8 cellular contexts compared by ENCODE assay signal in the genomic region with DNA sequence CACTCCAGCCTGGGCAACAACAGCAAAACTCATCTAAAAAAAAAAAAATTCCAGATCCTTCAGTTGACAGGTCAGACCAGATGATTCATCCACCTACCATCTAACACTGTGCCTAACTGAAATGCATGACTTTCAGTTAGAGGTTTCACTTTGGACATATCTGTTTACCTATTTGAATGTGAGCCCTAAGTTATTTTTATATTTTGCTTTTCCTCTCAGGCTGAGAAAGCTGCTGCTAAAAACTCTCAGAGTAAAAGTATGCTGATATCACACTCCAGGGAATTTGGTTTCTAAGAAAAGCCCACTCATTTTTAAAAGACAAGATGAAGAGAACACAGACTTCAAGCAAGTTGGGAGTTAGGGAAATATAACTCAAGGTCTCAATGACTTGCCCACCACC.
A peak's percentile ranks its signal among the peaks of the same experiment; 100 is the strongest.
DNase-seq lines count a peak whose midpoint lies in the region; ATAC-seq and TF ChIP-seq lines count a peak whose summit lies in the region.

No MANE protein-coding gene starts in this region.

- no peak overlapping the region for H3K4me3 Mint-ChIP-seq in activated CD4-positive, alpha-beta T cell treated with anti-CD3 and anti-CD28 coated beads, Interleukin-2, amount 10 ng/mL, durations not matched to agents 7 days and 5 days
- H3K4me3 Mint-ChIP-seq in activated naive CD8-positive, alpha-beta T cell treated with anti-CD3 and anti-CD28 coated beads, Interleukin-2, amount 50 U/mL, for 24 hours: no peak overlapping the region
- no peak overlapping the region for H3K4me3 Mint-ChIP-seq in nephron

- CTCF ChIA-PET in activated CD4-positive, alpha-beta T cell treated with anti-CD3 and anti-CD28 coated beads, Interleukin-2, amount 10 ng/mL, durations not matched to agents 7 days and 5 days (lab: Charles Lee): interaction anchor here (2.1 kb wide), 1 partner anchor 9 kb away, joined by 5 read pairs; no protein-coding TSS in a partner anchor

- peaks cover 14% of the 10 kb centered on the region for H3K9me3 Mint-ChIP-seq in activated CD4-positive, alpha-beta T cell treated with anti-CD3 and anti-CD28 coated beads, Interleukin-2, amount 10 ng/mL, durations not matched to agents 7 days and 5 days
- H3K9me3 Mint-ChIP-seq in activated naive CD8-positive, alpha-beta T cell treated with anti-CD3 and anti-CD28 coated beads, Interleukin-2, amount 50 U/mL, for 24 hours: peaks cover 10% of the 10 kb centered on the region
- no peaks in the 10 kb centered on the region for H3K9me3 Mint-ChIP-seq in nephron

- no peaks in the 10 kb centered on the region for H3K27me3 Mint-ChIP-seq in activated CD4-positive, alpha-beta T cell treated with anti-CD3 and anti-CD28 coated beads, Interleukin-2, amount 10 ng/mL, durations not matched to agents 7 days and 5 days
- no peaks in the 10 kb centered on the region for H3K27me3 Mint-ChIP-seq in activated naive CD8-positive, alpha-beta T cell treated with anti-CD3 and anti-CD28 coated beads, Interleukin-2, amount 50 U/mL, for 24 hours
- H3K27me3 Mint-ChIP-seq in nephron (ENCODE audit: low read depth): peaks cover 3% of the 10 kb centered on the region

- no peak for TF ChIP-seq CTCF in nephron (IDR thresholded peaks at IDR 0.05; ENCODE audit: unreplicated experiment in 3 of 3)

- peak; percentile 93 for ATAC-seq in HG02973 (IDR thresholded peaks at IDR 0.05; ENCODE audit: unreplicated experiment)
- peak; percentile 87 for ATAC-seq in activated naive CD8-positive, alpha-beta T cell treated with anti-CD3 and anti-CD28 coated beads, Interleukin-2, amount 50 U/mL, for 24 hours

- no peak for DNase-seq in activated CD4-positive, alpha-beta T cell treated with anti-CD3 and anti-CD28 coated beads, Interleukin-2, amount 10 ng/mL, durations not matched to agents 7 days and 5 days
- DNase-seq in activated CD4-positive, alpha-beta T cell treated with anti-CD3 and anti-CD28 coated beads, Interleukin-2, amount 50 U/mL, for 1 hour: no peak
- no peak for DNase-seq in activated naive CD8-positive, alpha-beta T cell treated with anti-CD3 and anti-CD28 coated beads, Interleukin-2, amount 50 U/mL, for 24 hours
- DNase-seq in stimulated activated CD4-positive, alpha-beta T cell treated with anti-CD3 and anti-CD28 coated beads, Interleukin-2, amount 100 ng/mL, for 48 hours: no peak
- DNase-seq in NCI-H1417 treated with DMSO at 0.1 percent for 48 hours (lab: John Stamatoyannopoulos, UW): no peak
- DNase-seq in ureter (ENCODE audit: low spot score): no peak

- peak overlapping the region; percentile 14 for H3K27ac Mint-ChIP-seq in activated CD4-positive, alpha-beta T cell treated with anti-CD3 and anti-CD28 coated beads, Interleukin-2, amount 10 ng/mL, durations not matched to agents 7 days and 5 days
- H3K27ac Mint-ChIP-seq in activated naive CD8-positive, alpha-beta T cell treated with anti-CD3 and anti-CD28 coated beads, Interleukin-2, amount 50 U/mL, for 24 hours: peak overlapping the region; percentile 74
- H3K27ac Mint-ChIP-seq in nephron: peak overlapping the region in 2 of 3 experiments; percentile 35 to 55

- peaks cover 12% of the 10 kb centered on the region for H3K36me3 Mint-ChIP-seq in activated CD4-positive, alpha-beta T cell treated with anti-CD3 and anti-CD28 coated beads, Interleukin-2, amount 10 ng/mL, durations not matched to agents 7 days and 5 days (ENCODE audit: low read depth)
- H3K36me3 Mint-ChIP-seq in activated naive CD8-positive, alpha-beta T cell treated with anti-CD3 and anti-CD28 coated beads, Interleukin-2, amount 50 U/mL, for 24 hours (ENCODE audit: low read depth): peaks cover 19% of the 10 kb centered on the region
- no peaks in the 10 kb centered on the region for H3K36me3 Mint-ChIP-seq in nephron (ENCODE audit: low read depth)

- H3K4me1 Mint-ChIP-seq in activated CD4-positive, alpha-beta T cell treated with anti-CD3 and anti-CD28 coated beads, Interleukin-2, amount 10 ng/mL, durations not matched to agents 7 days and 5 days: peaks cover 24% of the 10 kb centered on the region
- peaks cover 45% of the 10 kb centered on the region for H3K4me1 Mint-ChIP-seq in activated naive CD8-positive, alpha-beta T cell treated with anti-CD3 and anti-CD28 coated beads, Interleukin-2, amount 50 U/mL, for 24 hours
- H3K4me1 Mint-ChIP-seq in nephron: peaks cover 5% of the 10 kb centered on the region

- POLR2A ChIA-PET in activated CD4-positive, alpha-beta T cell treated with anti-CD3 and anti-CD28 coated beads, Interleukin-2, amount 10 ng/mL, durations not matched to agents 7 days and 5 days (lab: Charles Lee): no interaction called here

Comparison
In these comparisons a context has a peak if more than half of its experiments do, and no peak if none do; other contexts are left out.
1. H3K27ac Mint-ChIP-seq: peak in every context shown above with its lines; median percentile 74 in activated naive CD8-positive, alpha-beta T cell treated with anti-CD3 and anti-CD28 coated beads, Interleukin-2, amount 50 U/mL, for 24 hours; 45 in nephron; 14 in activated CD4-positive, alpha-beta T cell treated with anti-CD3 and anti-CD28 coated beads, Interleukin-2, amount 10 ng/mL, durations not matched to agents 7 days and 5 days.